1 cellular context compared by ENCODE assay signal in the genomic region with DNA sequence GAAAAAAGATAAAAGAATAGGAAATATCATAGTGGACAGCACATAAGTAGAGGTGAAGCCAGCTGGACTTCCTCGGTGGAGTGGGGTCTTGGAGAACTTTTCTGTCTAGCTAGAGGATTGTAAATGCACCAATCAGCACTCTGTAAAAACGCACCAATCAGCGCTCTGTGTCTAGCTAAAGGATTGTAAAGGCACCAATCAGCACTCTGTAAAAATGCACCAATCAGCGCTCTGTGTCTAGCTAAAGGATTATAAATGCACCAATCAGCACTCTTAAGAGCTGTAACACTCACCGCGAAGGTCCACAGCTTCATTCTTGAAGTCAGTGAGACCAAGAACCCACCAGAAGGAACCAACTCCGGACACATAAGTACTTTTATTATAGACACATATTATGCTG.
A peak's percentile ranks its signal among the peaks of the same experiment; 100 is the strongest.
TF ChIP-seq lines count a peak whose summit lies in the region.

No MANE protein-coding gene starts in this region.

TF ChIP-seq in K562, 482 proteins besides CTCF, POLR2A, EP300 and RAD21:
- TF ChIP-seq ZNF316 (IDR thresholded peaks at IDR 0.05) (0 out of 2 replicates have a peak, but pooled peaks have one; percentile 45), MAFG (tag; conservative IDR thresholded peaks at IDR 0.05) (0 out of 2 replicates have a peak, but pooled peaks have one; percentile 12), NFYB (IDR thresholded peaks at IDR 0.05; ENCODE audit: extremely low read depth, insufficient read length) (peak; percentile 57), RBM25 (IDR thresholded peaks at IDR 0.05; ENCODE audit: low read depth, low read length, severe bottlenecking) (peak; percentile 36), CC2D1A (IDR thresholded peaks at IDR 0.05) (0 out of 2 replicates have a peak, but pooled peaks have one; percentile 44), ASH1L (IDR thresholded peaks at IDR 0.05; ENCODE audit: borderline replicate concordance, low read depth, partially characterized antibody) (peak; percentile 40), C11orf30 (IDR thresholded peaks at IDR 0.05; ENCODE audit: low read depth) (0 out of 2 replicates have a peak, but pooled peaks have one; percentile 6)
